ENCODE assay signal across 1 cellular context in genomic region chr16:1422076-1422475, GRCh38.
TF ChIP-seq lines count a peak whose summit lies in the region.

No MANE protein-coding gene starts in this region.

TF ChIP-seq in IMR-90, 13 proteins besides CTCF, POLR2A, EP300 and RAD21:
- TF ChIP-seq RFX5 (IDR thresholded peaks at IDR 0.05; ENCODE audit: low read depth, low read length) = no peak
- no peak for TF ChIP-seq MXI1 (IDR thresholded peaks at IDR 0.05; ENCODE audit: borderline replicate concordance, low read depth, low read length)
- no peak for TF ChIP-seq ELK1 (IDR thresholded peaks at IDR 0.05; ENCODE audit: borderline replicate concordance, low read depth, low read length)
- TF ChIP-seq MAFK (IDR thresholded peaks at IDR 0.05; ENCODE audit: low read depth, low read length) = no peak
- TF ChIP-seq CHD1 (IDR thresholded peaks at IDR 0.05; ENCODE audit: low read depth, low read length) = no peak
- TF ChIP-seq FOS (IDR thresholded peaks at IDR 0.05; ENCODE audit: low read depth, low read length) = no peak
- TF ChIP-seq CEBPB (IDR thresholded peaks at IDR 0.05; ENCODE audit: low read depth, low read length) = no peak
- TF ChIP-seq SMC3 (IDR thresholded peaks at IDR 0.05; ENCODE audit: low read depth, low read length) = no peak
- no peak for TF ChIP-seq MAZ (IDR thresholded peaks at IDR 0.05; ENCODE audit: borderline replicate concordance, low read depth, low read length)
- TF ChIP-seq RCOR1 (IDR thresholded peaks at IDR 0.05; ENCODE audit: insufficient replicate concordance, low read length) = no peak
